Comparison of ENCODE assay signal across 8 cellular contexts in genomic region chr3:173733029-173733652, GRCh38.
DNase-seq lines count a peak whose midpoint lies in the region; ATAC-seq and TF ChIP-seq lines count a peak whose summit lies in the region.

No MANE protein-coding gene starts in this region.

- H3K36me3 ChIP-seq in heart left ventricle, result no peaks in the 10 kb centered on the region
- H3K36me3 ChIP-seq in Panc1 (ENCODE audit: control insufficient read depth, insufficient read depth, low read length), result no peaks in the 10 kb centered on the region
- no peaks in the 10 kb centered on the region for H3K36me3 ChIP-seq in upper lobe of right lung

- no peaks in the 10 kb centered on the region for H3K9me3 ChIP-seq in heart left ventricle
- H3K9me3 ChIP-seq in Panc1 (ENCODE audit: control insufficient read depth, insufficient read depth, low read depth, low read length), result no peaks in the 10 kb centered on the region
- H3K9me3 ChIP-seq in upper lobe of right lung, result no peaks in the 10 kb centered on the region

- DNase-seq in heart left ventricle, result no peak
- no peak for DNase-seq in left cardiac atrium
- DNase-seq in Panc1 (ENCODE audit: low read depth, low spot score), result no peak
- peak; percentile 37 for DNase-seq in fibroblast of the conjunctiva (ENCODE audit: low read depth)
- DNase-seq in upper lobe of right lung, result no peak
- DNase-seq in NCI-H187 (lab: John Stamatoyannopoulos, UW), result no peak

- H3K27ac ChIP-seq in heart left ventricle (no peak overlapping the region), Panc1 (ENCODE audit: low read length) (no peak overlapping the region), upper lobe of right lung (no peak overlapping the region)

- WGBS in heart left ventricle, 4 donors, result 64 to 67% (median 65%) methylated on average over 1 of the region's 1 CpG

- ATAC-seq in heart left ventricle, result no peak
- no peak for ATAC-seq in left cardiac atrium
- ATAC-seq in Panc1, result no peak
- ATAC-seq in upper lobe of right lung, result no peak
- no peak for ATAC-seq in HG03280 (IDR thresholded peaks at IDR 0.05; ENCODE audit: unreplicated experiment)
- ATAC-seq in HG03571 (IDR thresholded peaks at IDR 0.05; ENCODE audit: unreplicated experiment), result no peak

- POLR2A ChIA-PET in Panc1 (lab: Charles Lee), result interaction anchor here (0.5 kb wide), 1 partner anchor 899 kb away, joined by 3 read pairs; no protein-coding TSS in a partner anchor

- no TSS peak for BruUV-seq in Panc1 (replicated peaks; lab: Mats Ljungman, UMichigan)

- TF ChIP-seq CTCF in heart left ventricle (IDR thresholded peaks at IDR 0.05) (peak in 11 of 12 donors; percentile 19 to 63 (median 35)), Panc1 (IDR thresholded peaks at IDR 0.05) (peak; percentile 39; the same call in 1 of the 2 replicates), upper lobe of right lung (IDR thresholded peaks at IDR 0.05) (peak; percentile 29)

- intact Hi-C loops in heart left ventricle (cut with DNase I), result no loop called here
- intact Hi-C loops in left cardiac atrium (cut with DNase I), result no loop called here
- intact Hi-C loops in Panc1 (cut with micrococcal nuclease; ENCODE audit: unreplicated experiment), result no loop called here
- intact Hi-C loops in upper lobe of right lung (cut with DNase I), result no loop called here

- TF ChIP-seq POLR2A in heart left ventricle (IDR thresholded peaks at IDR 0.05), result no peak

- in situ Hi-C loops in Panc1 (cut with HindIII; ENCODE audit: low pct_unique_long_range_greater_than_20kb, low sequenced_read_pairs), result no loop called here

- H3K4me1 ChIP-seq in heart left ventricle, result peaks cover 0 to 8% (median 0%) of the 10 kb centered on the region in 12 donors
- no peaks in the 10 kb centered on the region for H3K4me1 ChIP-seq in Panc1 (ENCODE audit: control insufficient read depth, insufficient read depth, low read length)
- H3K4me1 ChIP-seq in upper lobe of right lung, result no peaks in the 10 kb centered on the region

- H3K4me3 ChIP-seq in heart left ventricle (no peak overlapping the region), Panc1 (ENCODE audit: low read depth in 2 of 2, low read length in 2 of 2) (no peak overlapping the region), upper lobe of right lung (no peak overlapping the region)

- CTCF ChIA-PET in Panc1 (lab: Charles Lee), result no interaction called here

- H3K27me3 ChIP-seq in heart left ventricle, result no peaks in the 10 kb centered on the region
- H3K27me3 ChIP-seq in Panc1 (ENCODE audit: control insufficient read depth, insufficient read depth, low read length), result no peaks in the 10 kb centered on the region
- H3K27me3 ChIP-seq in upper lobe of right lung, result no peaks in the 10 kb centered on the region
